ENCODE assay signal across 33 cellular contexts in the genomic region with DNA sequence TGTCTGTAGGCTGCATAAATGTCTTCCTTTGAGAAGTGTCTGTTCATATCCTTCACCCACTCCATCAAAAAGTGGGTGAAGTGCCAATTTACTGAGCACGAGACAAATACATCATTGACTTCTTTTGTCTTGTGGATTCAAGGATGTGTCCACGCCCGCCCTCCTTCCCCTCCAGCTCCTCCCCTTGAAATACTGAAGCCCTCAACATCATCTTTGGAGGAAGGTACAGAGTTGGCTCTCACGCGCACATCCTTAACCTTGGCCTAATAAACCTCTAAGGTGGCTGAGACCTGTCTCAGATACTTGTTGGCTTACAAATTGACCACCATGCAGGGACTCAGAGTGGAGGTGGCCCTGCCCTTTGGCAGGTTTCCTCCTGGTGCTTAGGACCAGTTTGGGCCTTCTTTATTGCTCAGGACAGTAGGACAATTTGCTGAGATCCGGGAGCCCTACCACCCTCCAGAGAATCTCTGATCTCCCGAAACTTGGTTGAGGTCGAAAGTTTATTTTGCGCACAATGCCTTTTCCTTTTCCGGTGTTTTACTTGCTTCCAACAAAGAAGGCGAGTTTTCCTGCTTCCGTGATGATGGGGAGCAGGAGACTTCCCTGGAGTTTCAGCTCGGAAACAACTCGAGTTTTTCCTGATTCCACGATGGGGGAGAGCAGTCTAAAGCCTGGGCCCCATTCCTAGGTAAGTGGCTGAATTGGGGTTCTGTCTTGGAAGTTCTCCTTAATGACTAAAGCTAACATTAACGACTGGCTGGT. TPM values are rescaled to one million over a fixed set of nuclear protein-coding genes. Genes with fewer than 3 reads are reported as not detected.
DNase-seq lines count a peak whose midpoint lies in the region; ATAC-seq, FAIRE-seq and TF ChIP-seq lines count a peak whose summit lies in the region.
"Had no signal": no experiment of that assay in that cellular context is flagged by ENCODE, and none has a peak within 500 bp of the region (broad histone marks: within the 10 kb centered on the region; RNA-seq: fewer than 3 reads in every experiment).

No MANE protein-coding gene starts in this region.

- no peak for TF ChIP-seq RAD21 in HepG2 (CRISPR knock-in tag; IDR thresholded peaks at IDR 0.05)

- peak; percentile 53 for FAIRE-seq in HepG2 (lab: Jason Lieb, UNC)
- FAIRE-seq: A204.1, GM12891, K562 had no signal

- no peak overlapping the region for H3K9ac ChIP-seq in HepG2 (ENCODE audit: insufficient read depth, low read depth, low read length)
- H3K9ac ChIP-seq: BLaER1 treated with 17β-estradiol and CSF1 and Interleukin-3, amounts not matched to agents 10 nM and 100 nM had no signal

- H3K36me3 Mint-ChIP-seq in activated naive CD8-positive, alpha-beta T cell treated with anti-CD3 and anti-CD28 coated beads, Interleukin-2, amount 50 U/mL, for 24 hours (ENCODE audit: low read depth), result no peaks in the 10 kb centered on the region
- H3K36me3 Mint-ChIP-seq in activated naive CD8-positive, alpha-beta T cell treated with anti-CD3 and anti-CD28 coated beads for 36 hours, result peaks cover 4% of the 10 kb centered on the region

- no peaks in the 10 kb centered on the region for H3K27me3 Mint-ChIP-seq in activated naive CD8-positive, alpha-beta T cell treated with anti-CD3 and anti-CD28 coated beads, Interleukin-2, amount 50 U/mL, for 24 hours
- no peaks in the 10 kb centered on the region for H3K27me3 Mint-ChIP-seq in activated naive CD8-positive, alpha-beta T cell treated with anti-CD3 and anti-CD28 coated beads for 36 hours
- H3K27me3 Mint-ChIP-seq: CD4-positive, alpha-beta T cell had no signal

- no peaks in the 10 kb centered on the region for H3K9me3 Mint-ChIP-seq in activated naive CD8-positive, alpha-beta T cell treated with anti-CD3 and anti-CD28 coated beads, Interleukin-2, amount 50 U/mL, for 24 hours
- no peaks in the 10 kb centered on the region for H3K9me3 Mint-ChIP-seq in activated naive CD8-positive, alpha-beta T cell treated with anti-CD3 and anti-CD28 coated beads for 36 hours
- H3K9me3 Mint-ChIP-seq: CD4-positive, alpha-beta T cell had no signal

- H3K27ac ChIP-seq in HepG2 (ENCODE audit: extremely low read length, insufficient read depth, low read length) (no peak overlapping the region), right lobe of liver (no peak overlapping the region), left lung (peak overlapping the region; percentile 19 to 70), upper lobe of left lung (peak overlapping the region; percentile 48 to 74 (median 68)), gastroesophageal sphincter (no peak overlapping the region)
- H3K27ac ChIP-seq: BLaER1 treated with 17β-estradiol and CSF1 and Interleukin-3, amounts not matched to agents 10 nM and 100 nM; SJSA1 had no signal

- no peaks in the 10 kb centered on the region for H3K79me2 ChIP-seq in HepG2 (ENCODE audit: insufficient read depth, low read length)

- in situ Hi-C loops in HepG2 (cut with HindIII; ENCODE audit: extremely low pct_ligation_motif_present, low pct_unique_long_range_greater_than_20kb), result no loop called here

- no TSS peak for BruUV-seq in HepG2 (replicated peaks; lab: Mats Ljungman, UMichigan)

- TF ChIP-seq CTCF in HepG2 (CRISPR knock-in tag; IDR thresholded peaks at IDR 0.05), result no peak
- no peak for TF ChIP-seq CTCF in right lobe of liver (IDR thresholded peaks at IDR 0.05)
- no peak for TF ChIP-seq CTCF in left lung (IDR thresholded peaks at IDR 0.05)
- no peak for TF ChIP-seq CTCF in upper lobe of left lung (IDR thresholded peaks at IDR 0.05)
- TF ChIP-seq CTCF in gastroesophageal sphincter (IDR thresholded peaks at IDR 0.05), result no peak

- intact Hi-C loops in HepG2 (cut with micrococcal nuclease; ENCODE audit: unreplicated experiment), result no loop called here
- intact Hi-C loops in right lobe of liver (cut with DNase I), result no loop called here
- intact Hi-C loops in left lung (cut with DNase I), result no loop called here

- H3K4me3 Mint-ChIP-seq in activated naive CD8-positive, alpha-beta T cell treated with anti-CD3 and anti-CD28 coated beads, Interleukin-2, amount 50 U/mL, for 24 hours, result no peak overlapping the region
- H3K4me3 Mint-ChIP-seq in activated naive CD8-positive, alpha-beta T cell treated with anti-CD3 and anti-CD28 coated beads for 36 hours, result no peak overlapping the region
- H3K4me3 Mint-ChIP-seq: CD4-positive, alpha-beta T cell; GM23338; H9 had no signal

- H2AFZ ChIP-seq in HepG2 (ENCODE audit: low read length), result no peak overlapping the region
- H2AFZ ChIP-seq: GM23338 had no signal

- H3K4me1 ChIP-seq in HepG2 (ENCODE audit: insufficient read depth, low read length), result peaks cover 26% of the 10 kb centered on the region
- peaks cover 0 to 12% (median 0%) of the 10 kb centered on the region in 4 donors for H3K4me1 ChIP-seq in right lobe of liver
- H3K4me1 ChIP-seq in left lung, result peaks cover 6 to 8% of the 10 kb centered on the region in 2 donors
- peaks cover 0 to 15% (median 2%) of the 10 kb centered on the region in 4 donors for H3K4me1 ChIP-seq in upper lobe of left lung
- no peaks in the 10 kb centered on the region for H3K4me1 ChIP-seq in gastroesophageal sphincter
- H3K4me1 ChIP-seq: Caco-2, SJSA1 had no signal

- H3K36me3 ChIP-seq in HepG2 (replicated peaks in 1 of 2; ENCODE audit: control insufficient read depth in 1 of 2, insufficient read depth in 2 of 2, low read length in 2 of 2) (no peaks in the 10 kb centered on the region), right lobe of liver (no peaks in the 10 kb centered on the region), left lung (no peaks in the 10 kb centered on the region), upper lobe of left lung (no peaks in the 10 kb centered on the region), gastroesophageal sphincter (no peaks in the 10 kb centered on the region)
- H3K36me3 ChIP-seq: SJSA1 had no signal

- H3K4me1 Mint-ChIP-seq in activated naive CD8-positive, alpha-beta T cell treated with anti-CD3 and anti-CD28 coated beads, Interleukin-2, amount 50 U/mL, for 24 hours, result peaks cover 13% of the 10 kb centered on the region
- peaks cover 14% of the 10 kb centered on the region for H3K4me1 Mint-ChIP-seq in activated naive CD8-positive, alpha-beta T cell treated with anti-CD3 and anti-CD28 coated beads for 36 hours
- H3K4me1 Mint-ChIP-seq: GM23338, H9 had no signal

- H3K9me3 ChIP-seq in HepG2 (ENCODE audit: low read length), result peaks cover 4% of the 10 kb centered on the region
- no peaks in the 10 kb centered on the region for H3K9me3 ChIP-seq in right lobe of liver
- H3K9me3 ChIP-seq in left lung, result peaks cover 0 to under 1% of the 10 kb centered on the region in 2 donors
- no peaks in the 10 kb centered on the region for H3K9me3 ChIP-seq in upper lobe of left lung
- no peaks in the 10 kb centered on the region for H3K9me3 ChIP-seq in gastroesophageal sphincter
- H3K9me3 ChIP-seq: SJSA1 had no signal

- WGBS in HepG2 (ENCODE audit: low lambda C conversion rate), result 80% methylated on average over 16 of the region's 16 CpGs
- 86% methylated on average over 16 of the region's 16 CpGs for WGBS in right lobe of liver (ENCODE audit: insufficient coverage, low coverage, low lambda C conversion rate, missing lambda C conversion rate)
- WGBS in upper lobe of left lung, 2 donors, result 73 to 75% methylated on average over 16 of the region's 16 CpGs
- WGBS in gastroesophageal sphincter (ENCODE audit: low coverage in 1 of 2), 2 donors, result 64 to 80% methylated on average over 2 to 14 of the region's 16 CpGs

- ATAC-seq in activated naive CD8-positive, alpha-beta T cell treated with anti-CD3 and anti-CD28 coated beads, Interleukin-2, amount 50 U/mL, for 24 hours, result no peak
- ATAC-seq in HepG2 (no peak), right lobe of liver (no peak), left lung (no peak), upper lobe of left lung (ENCODE audit: low FRiP score in 2 of 2) (no peak), gastroesophageal sphincter (no peak)
- ATAC-seq: GM23338, K562, PC-3 had no signal

- DNase-seq in activated naive CD8-positive, alpha-beta T cell treated with anti-CD3 and anti-CD28 coated beads, Interleukin-2, amount 50 U/mL, for 24 hours, result no peak
- DNase-seq in activated naive CD8-positive, alpha-beta T cell treated with anti-CD3 and anti-CD28 coated beads for 36 hours, result no peak
- no peak for DNase-seq in HepG2 (ENCODE audit: low spot score)
- no peak for DNase-seq in right lobe of liver
- no peak for DNase-seq in left lung
- no peak for DNase-seq in upper lobe of left lung
- no peak for DNase-seq in iPS-NIHi7 (ENCODE audit: extremely low spot score)
- DNase-seq: AML-193; Caco-2; CD4-positive, alpha-beta T cell; DMS 273 treated with DMSO at 0.1 percent for 48 hours; DMS79; EL; GDM1; H9; Kasumi-1; MV-4-11; NCI-H1105; NCI-H1436 treated with DMSO at 0.1 percent for 48 hours; NCI-H187 treated with DMSO at 0.1 percent for 48 hours; NCI-H2107; NCI-H446 treated with DMSO at 0.1 percent for 48 hours; NCI-H526; NCI-H82; NK-92 treated with Interleukin-12 subunit alpha and Interleukin-12 subunit beta, amount 100 ng/mL, for 24 hours; PC-3 had no signal

- CTCF ChIA-PET in HepG2 (lab: Yijun Ruan, JAX; ENCODE audit: low intra/inter-chr PET ratio, low total read pairs), result no interaction called here

- no peak for TF ChIP-seq EP300 in HepG2 (IDR thresholded peaks at IDR 0.05; ENCODE audit: low read depth in 2 of 2, low read length in 2 of 2)
- no peak for TF ChIP-seq EP300 in HepG2 (CRISPR knock-in tag; IDR thresholded peaks at IDR 0.05; ENCODE audit: borderline replicate concordance)
- TF ChIP-seq EP300 in upper lobe of left lung (IDR thresholded peaks at IDR 0.05), result no peak
- no peak for TF ChIP-seq EP300 in gastroesophageal sphincter (IDR thresholded peaks at IDR 0.05)

- H4K20me1 ChIP-seq in HepG2 (ENCODE audit: insufficient read depth, low read length), result no peaks in the 10 kb centered on the region

- no peak overlapping the region for H3K4me2 ChIP-seq in HepG2 (ENCODE audit: low read depth, low read length)
- H3K4me2 ChIP-seq: BLaER1 treated with 17β-estradiol and CSF1 and Interleukin-3, amounts not matched to agents 10 nM and 100 nM; GM23338 had no signal

- POLR2A ChIA-PET in HepG2 (lab: Yijun Ruan, JAX), result no interaction called here

- peak overlapping the region; percentile 31 for H3K27ac Mint-ChIP-seq in activated naive CD8-positive, alpha-beta T cell treated with anti-CD3 and anti-CD28 coated beads, Interleukin-2, amount 50 U/mL, for 24 hours
- H3K27ac Mint-ChIP-seq in activated naive CD8-positive, alpha-beta T cell treated with anti-CD3 and anti-CD28 coated beads for 36 hours, result no peak overlapping the region
- H3K27ac Mint-ChIP-seq: CD4-positive, alpha-beta T cell; GM23338; H9 had no signal

- no peak for TF ChIP-seq POLR2A in HepG2 (IDR thresholded peaks at IDR 0.05; ENCODE audit: insufficient read depth in 1 of 2, low read depth in 2 of 2, low read length in 2 of 2)
- TF ChIP-seq POLR2A in right lobe of liver (IDR thresholded peaks at IDR 0.05), result no peak
- TF ChIP-seq POLR2A in upper lobe of left lung (IDR thresholded peaks at IDR 0.05), result no peak
- TF ChIP-seq POLR2A in gastroesophageal sphincter (IDR thresholded peaks at IDR 0.05), result no peak

- no peak overlapping the region for H3K4me3 ChIP-seq in HepG2 (replicated peaks in 1 of 3; ENCODE audit: insufficient read depth in 1 of 3, low read depth in 2 of 3, low read length in 3 of 3)
- no peak overlapping the region for H3K4me3 ChIP-seq in right lobe of liver
- H3K4me3 ChIP-seq in left lung, result no peak overlapping the region
- no peak overlapping the region for H3K4me3 ChIP-seq in upper lobe of left lung
- no peak overlapping the region for H3K4me3 ChIP-seq in gastroesophageal sphincter
- H3K4me3 ChIP-seq: BLaER1 treated with 17β-estradiol and CSF1 and Interleukin-3, amounts not matched to agents 10 nM and 100 nM; GM23338; K562; SJSA1 had no signal

- H3K27me3 ChIP-seq in HepG2 (ENCODE audit: control insufficient read depth in 1 of 2, insufficient read depth in 2 of 2, low read length in 2 of 2) (no peaks in the 10 kb centered on the region), right lobe of liver (no peaks in the 10 kb centered on the region), left lung (no peaks in the 10 kb centered on the region), upper lobe of left lung (no peaks in the 10 kb centered on the region), gastroesophageal sphincter (no peaks in the 10 kb centered on the region)
- H3K27me3 ChIP-seq: BLaER1 treated with 17β-estradiol and CSF1 and Interleukin-3, amounts not matched to agents 10 nM and 100 nM; SJSA1 had no signal

RNA-seq across cellular contexts. Expression of a gene that starts 14.1 kb away (rescaled TPM):
- 10 to 100 TPM; 72.9 to 77.0 TPM for total RNA-seq in activated naive CD8-positive, alpha-beta T cell treated with anti-CD3 and anti-CD28 coated beads for 36 hours
- total RNA-seq in HepG2 (2016; rRNA removed; fragmentation: Illumina TruSeq; extraction: Trizol) (1.2 and 2.5 TPM in 2 replicates), right lobe of liver (10 to 100 TPM; 35.0 to 72.2 (median 53.7) TPM), left lung (10 to 100 TPM; 74.8 to 93.1 TPM), upper lobe of left lung (100 to 1,000 TPM in 2 of 6 donors, 10 to 100 TPM in 4; 38.4 to 197 (median 85.3) TPM), gastroesophageal sphincter (10 to 100 TPM; 24.1 to 44.0 (median 28.9) TPM)
- 4.2 and 5.8 TPM in 2 replicates for total RNA-seq in HepG2 (2016; cell fraction: cytosol; rRNA removed; fragmentation: Illumina TruSeq; extraction: Trizol; ENCODE audit: low read depth)
- 1.4 and 2.6 TPM in 2 replicates for total RNA-seq in HepG2 (2016; cell fraction: insoluble cytoplasmic fraction; rRNA removed; fragmentation: Illumina TruSeq; extraction: Trizol)
- 3.5 TPM in 2 replicates for total RNA-seq in HepG2 (2016; cell fraction: membrane; rRNA removed; fragmentation: Illumina TruSeq; extraction: Trizol)
- 2.4 and 3.5 TPM in 2 replicates for total RNA-seq in HepG2 (2016; cell fraction: nucleus; rRNA removed; fragmentation: Illumina TruSeq; extraction: Trizol)
- 3.9 and 4.3 TPM in 2 replicates for polyA plus RNA-seq in HepG2 (2011; rRNA removed)
- 1.5 and 2.1 TPM in 2 replicates for polyA plus RNA-seq in HepG2 (2011; cell fraction: cytosol; rRNA removed)
- 28.1 and 29.8 TPM in 2 replicates for polyA plus RNA-seq in HepG2 (2011; cell fraction: nucleus; rRNA removed)
- polyA plus RNA-seq in HepG2 (2012), result 2.7 and 6.1 TPM in 2 replicates
- polyA plus RNA-seq in HepG2 (2016; cell fraction: cytosol; fragmentation: Illumina TruSeq; extraction: Trizol; ENCODE audit: low read depth), result 1.1 TPM in 2 replicates
- polyA plus RNA-seq in HepG2 (2016; cell fraction: insoluble cytoplasmic fraction; fragmentation: Illumina TruSeq; extraction: Trizol; ENCODE audit: low read depth), result 1.1 and 1.2 TPM in 2 replicates
- 1.0 and 1.2 TPM in 2 replicates for polyA plus RNA-seq in HepG2 (2016; cell fraction: membrane; fragmentation: Illumina TruSeq; extraction: Trizol; ENCODE audit: low read depth)
- polyA plus RNA-seq in HepG2 (2016; cell fraction: nucleus; fragmentation: Illumina TruSeq; extraction: Trizol; ENCODE audit: insufficient read depth, low read depth), result 11.0 and 12.6 TPM in 2 replicates
- 2.9 and 43.1 TPM in 2 replicates for polyA minus RNA-seq in HepG2 (2011; rRNA and poly(A)+ RNA removed; ENCODE audit: low replicate concordance)
- 1.6 and 2.8 TPM in 2 replicates for polyA minus RNA-seq in HepG2 (2011; cell fraction: cytosol; rRNA and poly(A)+ RNA removed)
- 4.5 and 5.8 TPM in 2 replicates for polyA minus RNA-seq in HepG2 (2011; cell fraction: nucleus; rRNA and poly(A)+ RNA removed)

RNA-seq across cellular contexts. Expression of a gene that starts 14.7 kb away (rescaled TPM):
- 10 to 100 TPM in 1 of 2 experiments, 1 to 10 TPM in 1; 7.0 to 10.2 TPM for total RNA-seq in activated naive CD8-positive, alpha-beta T cell treated with anti-CD3 and anti-CD28 coated beads for 36 hours
- total RNA-seq in HepG2 (2016; rRNA removed; fragmentation: Illumina TruSeq; extraction: Trizol) (11.0 and 11.2 TPM in 2 replicates), right lobe of liver (1 to 10 TPM; 1.8 to 5.0 (median 3.3) TPM), left lung (10 to 100 TPM in 1 of 2 donors, 1 to 10 TPM in 1; 9.9 to 10.2 TPM), upper lobe of left lung (10 to 100 TPM in 3 of 6 donors, 1 to 10 TPM in 3; 5.8 to 22.0 (median 8.8) TPM), gastroesophageal sphincter (1 to 10 TPM; 1.7 to 5.3 (median 3.2) TPM)
- 9.1 and 14.3 TPM in 2 replicates for total RNA-seq in HepG2 (2016; cell fraction: cytosol; rRNA removed; fragmentation: Illumina TruSeq; extraction: Trizol; ENCODE audit: low read depth)
- 11.7 and 12.8 TPM in 2 replicates for total RNA-seq in HepG2 (2016; cell fraction: insoluble cytoplasmic fraction; rRNA removed; fragmentation: Illumina TruSeq; extraction: Trizol)
- 14.6 and 17.6 TPM in 2 replicates for total RNA-seq in HepG2 (2016; cell fraction: membrane; rRNA removed; fragmentation: Illumina TruSeq; extraction: Trizol)
- 9.0 and 10.4 TPM in 2 replicates for total RNA-seq in HepG2 (2016; cell fraction: nucleus; rRNA removed; fragmentation: Illumina TruSeq; extraction: Trizol)
- polyA plus RNA-seq in HepG2 (2011; rRNA removed), result 5.7 and 6.3 TPM in 2 replicates
- 3.3 and 3.5 TPM in 2 replicates for polyA plus RNA-seq in HepG2 (2011; cell fraction: cytosol; rRNA removed)
- 14.9 and 16.4 TPM in 2 replicates for polyA plus RNA-seq in HepG2 (2011; cell fraction: nucleus; rRNA removed)
- polyA plus RNA-seq in HepG2 (2012), result 8.1 and 9.7 TPM in 2 replicates
- 17.1 and 17.6 TPM in 2 replicates for polyA plus RNA-seq in HepG2 (2016; cell fraction: cytosol; fragmentation: Illumina TruSeq; extraction: Trizol; ENCODE audit: low read depth)
- polyA plus RNA-seq in HepG2 (2016; cell fraction: insoluble cytoplasmic fraction; fragmentation: Illumina TruSeq; extraction: Trizol; ENCODE audit: low read depth), result 12.9 and 16.7 TPM in 2 replicates
- 20.1 and 25.8 TPM in 2 replicates for polyA plus RNA-seq in HepG2 (2016; cell fraction: membrane; fragmentation: Illumina TruSeq; extraction: Trizol; ENCODE audit: low read depth)
- 25.8 and 32.4 TPM in 2 replicates for polyA plus RNA-seq in HepG2 (2016; cell fraction: nucleus; fragmentation: Illumina TruSeq; extraction: Trizol; ENCODE audit: insufficient read depth, low read depth)
- polyA minus RNA-seq in HepG2 (2011; rRNA and poly(A)+ RNA removed; ENCODE audit: low replicate concordance), result 6.0 and 18.6 TPM in 2 replicates
- 1.4 and 1.8 TPM in 2 replicates for polyA minus RNA-seq in HepG2 (2011; cell fraction: cytosol; rRNA and poly(A)+ RNA removed)
- polyA minus RNA-seq in HepG2 (2011; cell fraction: nucleus; rRNA and poly(A)+ RNA removed), result 7.2 and 7.7 TPM in 2 replicates

RNA-seq across cellular contexts. Expression of a gene that starts 14.9 kb away (rescaled TPM):
- 10 to 100 TPM; 70.7 to 73.9 TPM for total RNA-seq in activated naive CD8-positive, alpha-beta T cell treated with anti-CD3 and anti-CD28 coated beads for 36 hours
- total RNA-seq in HepG2 (2016; rRNA removed; fragmentation: Illumina TruSeq; extraction: Trizol) (69.4 and 80.0 TPM in 2 replicates), right lobe of liver (10 to 100 TPM; 27.2 to 42.3 (median 33.1) TPM), left lung (10 to 100 TPM; 77.6 to 88.5 TPM), upper lobe of left lung (100 to 1,000 TPM in 1 of 6 donors, 10 to 100 TPM in 5; 51.4 to 117 (median 97.8) TPM), gastroesophageal sphincter (100 to 1,000 TPM in 1 of 4 donors, 10 to 100 TPM in 3; 54.5 to 101 (median 82.2) TPM)
- total RNA-seq in HepG2 (2016; cell fraction: cytosol; rRNA removed; fragmentation: Illumina TruSeq; extraction: Trizol; ENCODE audit: low read depth), result 12.3 and 14.1 TPM in 2 replicates
- total RNA-seq in HepG2 (2016; cell fraction: insoluble cytoplasmic fraction; rRNA removed; fragmentation: Illumina TruSeq; extraction: Trizol), result 68.7 and 70.7 TPM in 2 replicates
- 36.1 and 43.1 TPM in 2 replicates for total RNA-seq in HepG2 (2016; cell fraction: membrane; rRNA removed; fragmentation: Illumina TruSeq; extraction: Trizol)
- total RNA-seq in HepG2 (2016; cell fraction: nucleus; rRNA removed; fragmentation: Illumina TruSeq; extraction: Trizol), result 43.4 and 46.6 TPM in 2 replicates
- 73.3 and 87.2 TPM in 2 replicates for polyA plus RNA-seq in HepG2 (2011; rRNA removed)
- polyA plus RNA-seq in HepG2 (2011; cell fraction: cytosol; rRNA removed), result 71.4 and 105 TPM in 2 replicates
- 141 and 163 TPM in 2 replicates for polyA plus RNA-seq in HepG2 (2011; cell fraction: nucleus; rRNA removed)
- polyA plus RNA-seq in HepG2 (2012), result 39.3 and 47.1 TPM in 2 replicates
- 9.6 and 12.7 TPM in 2 replicates for polyA plus RNA-seq in HepG2 (2016; cell fraction: cytosol; fragmentation: Illumina TruSeq; extraction: Trizol; ENCODE audit: low read depth)
- polyA plus RNA-seq in HepG2 (2016; cell fraction: insoluble cytoplasmic fraction; fragmentation: Illumina TruSeq; extraction: Trizol; ENCODE audit: low read depth), result 89.2 and 96.6 TPM in 2 replicates
- polyA plus RNA-seq in HepG2 (2016; cell fraction: membrane; fragmentation: Illumina TruSeq; extraction: Trizol; ENCODE audit: low read depth), result 29.6 and 33.2 TPM in 2 replicates
- polyA plus RNA-seq in HepG2 (2016; cell fraction: nucleus; fragmentation: Illumina TruSeq; extraction: Trizol; ENCODE audit: insufficient read depth, low read depth), result 105 and 109 TPM in 2 replicates
- polyA minus RNA-seq in HepG2 (2011; rRNA and poly(A)+ RNA removed; ENCODE audit: low replicate concordance), result 73.7 and 140 TPM in 2 replicates
- polyA minus RNA-seq in HepG2 (2011; cell fraction: cytosol; rRNA and poly(A)+ RNA removed), result 50.0 and 50.5 TPM in 2 replicates
- polyA minus RNA-seq in HepG2 (2011; cell fraction: nucleus; rRNA and poly(A)+ RNA removed), result 25.8 and 33.6 TPM in 2 replicates

RNA-seq across cellular contexts. Expression of a gene that starts 29.1 kb away (rescaled TPM):
- total RNA-seq in activated naive CD8-positive, alpha-beta T cell treated with anti-CD3 and anti-CD28 coated beads for 36 hours, result 1 to 10 TPM; 3.2 to 3.3 TPM
- total RNA-seq in HepG2 (2016; rRNA removed; fragmentation: Illumina TruSeq; extraction: Trizol) (17.0 and 20.7 TPM in 2 replicates), right lobe of liver (10 to 100 TPM in 3 of 6 experiments, 1 to 10 TPM in 3; 5.6 to 17.9 (median 11.2) TPM), left lung (10 to 100 TPM; 12.3 to 13.8 TPM), upper lobe of left lung (10 to 100 TPM; 11.5 to 49.3 (median 26.5) TPM), gastroesophageal sphincter (10 to 100 TPM in 3 of 4 donors, 1 to 10 TPM in 1; 8.7 to 21.8 (median 13.2) TPM)
- total RNA-seq in HepG2 (2016; cell fraction: cytosol; rRNA removed; fragmentation: Illumina TruSeq; extraction: Trizol; ENCODE audit: low read depth), result 5.1 and 5.8 TPM in 2 replicates
- 16.3 and 20.7 TPM in 2 replicates for total RNA-seq in HepG2 (2016; cell fraction: insoluble cytoplasmic fraction; rRNA removed; fragmentation: Illumina TruSeq; extraction: Trizol)
- total RNA-seq in HepG2 (2016; cell fraction: membrane; rRNA removed; fragmentation: Illumina TruSeq; extraction: Trizol), result 12.5 and 13.4 TPM in 2 replicates
- total RNA-seq in HepG2 (2016; cell fraction: nucleus; rRNA removed; fragmentation: Illumina TruSeq; extraction: Trizol), result 9.5 and 13.5 TPM in 2 replicates
- 9.1 and 11.8 TPM in 2 replicates for polyA plus RNA-seq in HepG2 (2011; rRNA removed)
- polyA plus RNA-seq in HepG2 (2011; cell fraction: cytosol; rRNA removed), result 13.4 and 23.3 TPM in 2 replicates
- polyA plus RNA-seq in HepG2 (2011; cell fraction: nucleus; rRNA removed), result 26.3 and 28.3 TPM in 2 replicates
- 6.8 and 12.5 TPM in 2 replicates for polyA plus RNA-seq in HepG2 (2012)
- polyA plus RNA-seq in HepG2 (2016; cell fraction: cytosol; fragmentation: Illumina TruSeq; extraction: Trizol; ENCODE audit: low read depth), result 3.0 and 3.1 TPM in 2 replicates
- 13.3 and 14.0 TPM in 2 replicates for polyA plus RNA-seq in HepG2 (2016; cell fraction: insoluble cytoplasmic fraction; fragmentation: Illumina TruSeq; extraction: Trizol; ENCODE audit: low read depth)
- 5.3 and 7.7 TPM in 2 replicates for polyA plus RNA-seq in HepG2 (2016; cell fraction: membrane; fragmentation: Illumina TruSeq; extraction: Trizol; ENCODE audit: low read depth)
- polyA plus RNA-seq in HepG2 (2016; cell fraction: nucleus; fragmentation: Illumina TruSeq; extraction: Trizol; ENCODE audit: insufficient read depth, low read depth), result 14.9 and 15.5 TPM in 2 replicates
- polyA minus RNA-seq in HepG2 (2011; rRNA and poly(A)+ RNA removed; ENCODE audit: low replicate concordance), result 3.5 and 31.4 TPM in 2 replicates
- 16.7 and 20.7 TPM in 2 replicates for polyA minus RNA-seq in HepG2 (2011; cell fraction: cytosol; rRNA and poly(A)+ RNA removed)
- polyA minus RNA-seq in HepG2 (2011; cell fraction: nucleus; rRNA and poly(A)+ RNA removed), result 8.8 and 8.9 TPM in 2 replicates

RNA-seq across cellular contexts. Expression of a gene that starts 48.3 kb away (rescaled TPM):
- 1 to 10 TPM; 1.6 TPM for total RNA-seq in activated naive CD8-positive, alpha-beta T cell treated with anti-CD3 and anti-CD28 coated beads for 36 hours
- 3.8 and 10.1 TPM in 2 replicates for total RNA-seq in HepG2 (2016; rRNA removed; fragmentation: Illumina TruSeq; extraction: Trizol)
- 2.4 and 3.2 TPM in 2 replicates for total RNA-seq in HepG2 (2016; cell fraction: cytosol; rRNA removed; fragmentation: Illumina TruSeq; extraction: Trizol; ENCODE audit: low read depth)
- 4.2 and 9.2 TPM in 2 replicates for total RNA-seq in HepG2 (2016; cell fraction: insoluble cytoplasmic fraction; rRNA removed; fragmentation: Illumina TruSeq; extraction: Trizol)
- total RNA-seq in HepG2 (2016; cell fraction: membrane; rRNA removed; fragmentation: Illumina TruSeq; extraction: Trizol), result 5.2 and 6.8 TPM in 2 replicates
- total RNA-seq in HepG2 (2016; cell fraction: nucleus; rRNA removed; fragmentation: Illumina TruSeq; extraction: Trizol), result 13.1 and 15.5 TPM in 2 replicates
- 13.2 and 18.6 TPM in 2 replicates for polyA plus RNA-seq in HepG2 (2011; rRNA removed)
- polyA plus RNA-seq in HepG2 (2011; cell fraction: cytosol; rRNA removed), result 4.5 and 5.7 TPM in 2 replicates
- polyA plus RNA-seq in HepG2 (2011; cell fraction: nucleus; rRNA removed), result 111 and 130 TPM in 2 replicates
- polyA plus RNA-seq in HepG2 (2012), result 7.5 and 10.0 TPM in 2 replicates
- polyA plus RNA-seq in HepG2 (2016; cell fraction: cytosol; fragmentation: Illumina TruSeq; extraction: Trizol; ENCODE audit: low read depth), result 2.5 and 3.3 TPM in 2 replicates
- 4.6 and 6.5 TPM in 2 replicates for polyA plus RNA-seq in HepG2 (2016; cell fraction: insoluble cytoplasmic fraction; fragmentation: Illumina TruSeq; extraction: Trizol; ENCODE audit: low read depth)
- polyA plus RNA-seq in HepG2 (2016; cell fraction: membrane; fragmentation: Illumina TruSeq; extraction: Trizol; ENCODE audit: low read depth), result 5.7 and 6.3 TPM in 2 replicates
- polyA plus RNA-seq in HepG2 (2016; cell fraction: nucleus; fragmentation: Illumina TruSeq; extraction: Trizol; ENCODE audit: insufficient read depth, low read depth), result 51.9 and 55.4 TPM in 2 replicates
- 4.4 and 8.1 TPM in 2 replicates for polyA minus RNA-seq in HepG2 (2011; rRNA and poly(A)+ RNA removed; ENCODE audit: low replicate concordance)
- 2.2 and 5.0 TPM in 2 replicates for polyA minus RNA-seq in HepG2 (2011; cell fraction: cytosol; rRNA and poly(A)+ RNA removed)
- polyA minus RNA-seq in HepG2 (2011; cell fraction: nucleus; rRNA and poly(A)+ RNA removed), result 6.8 and 7.5 TPM in 2 replicates
- 10 to 100 TPM in 3 of 6 experiments, 1 to 10 TPM in 3; 5.6 to 12.4 (median 9.4) TPM for total RNA-seq in right lobe of liver
- total RNA-seq in left lung, result 10 to 100 TPM; 14.3 to 19.0 TPM
- total RNA-seq in upper lobe of left lung, result 10 to 100 TPM in 5 of 6 donors, 1 to 10 TPM in 1; 7.4 to 45.1 (median 20.2) TPM
- 10 to 100 TPM in 1 of 4 donors, 1 to 10 TPM in 3; 4.4 to 10.1 (median 7.3) TPM for total RNA-seq in gastroesophageal sphincter

Comparison
In these comparisons a context has a peak if more than half of its experiments do, and no peak if none do; other contexts are left out.
1. H3K27ac ChIP-seq: peak in left lung (2 of 2) and upper lobe of left lung (4 of 4); none in HepG2 (single experiment), right lobe of liver (0 of 3) and gastroesophageal sphincter (0 of 4).